8 cellular contexts compared by ENCODE assay signal in genomic region chr20:30290361-30291063, GRCh38.
DNase-seq lines count a peak whose midpoint lies in the region; ATAC-seq and TF ChIP-seq lines count a peak whose summit lies in the region.
"Not testable (repeated sequence)": the region's sequence is repeated elsewhere in the genome, so short reads cannot be mapped to it uniquely, and the experiment has no call there.

No MANE protein-coding gene starts in this region.

- not testable (repeated sequence) for H3K9me3 ChIP-seq in iPS-20b (ENCODE audit: insufficient read depth, low read depth, low read length); prostate gland

- H3K4me1 Mint-ChIP-seq in activated CD8-positive, alpha-beta T cell treated with anti-CD3 and anti-CD28 coated beads for 36 hours (ENCODE audit: low read depth), result peaks cover 15% of the 10 kb centered on the region
- not testable (repeated sequence) for H3K4me1 Mint-ChIP-seq in chondrocyte (ENCODE audit: low read depth)

- POLR2A ChIA-PET in activated CD8-positive, alpha-beta T cell treated with anti-CD3 and anti-CD28 coated beads for 36 hours (lab: Charles Lee), result not testable (repeated sequence)

- in situ Hi-C loops in G401 (cut with HindIII; ENCODE audit: low sequenced_read_pairs), result not testable (repeated sequence)

- not testable (repeated sequence) for H3K27me3 ChIP-seq in iPS-20b (ENCODE audit: insufficient read depth, low read length); prostate gland (replicated peaks; ENCODE audit: insufficient read depth)

- not testable (repeated sequence) for H3K36me3 ChIP-seq in iPS-20b (ENCODE audit: insufficient read depth, low read depth, low read length); prostate gland; urinary bladder (ENCODE audit: insufficient read depth)

- not testable (repeated sequence) for H3K9me3 Mint-ChIP-seq in activated CD8-positive, alpha-beta T cell treated with anti-CD3 and anti-CD28 coated beads for 36 hours
- H3K9me3 Mint-ChIP-seq in chondrocyte (ENCODE audit: low read depth), result peaks cover 55% of the 10 kb centered on the region

- ATAC-seq in HG02938 (IDR thresholded peaks at IDR 0.05; ENCODE audit: unreplicated experiment), result peak; percentile 65
- ATAC-seq in activated CD8-positive, alpha-beta T cell treated with anti-CD3 and anti-CD28 coated beads for 36 hours, result peak; percentile 45

- H3K4me3 ChIP-seq in iPS-20b (ENCODE audit: low read length) (peak overlapping the region; percentile 65; the same call in 1 of the 2 replicates), prostate gland (peak overlapping the region; percentile 19 to 21)
- H3K4me3 ChIP-seq in urinary bladder (ENCODE audit: low read depth, low read length), result not testable (repeated sequence)

- H3K27ac Mint-ChIP-seq in activated CD8-positive, alpha-beta T cell treated with anti-CD3 and anti-CD28 coated beads for 36 hours, result peak overlapping the region; percentile 77
- H3K27ac Mint-ChIP-seq in chondrocyte (ENCODE audit: unreplicated experiment), result not testable (repeated sequence)

- not testable (repeated sequence) for H3K27ac ChIP-seq in iPS-20b (ENCODE audit: low read length)
- H3K27ac ChIP-seq in prostate gland (peak overlapping the region; percentile 55 to 72), urinary bladder (ENCODE audit: low read depth) (peak overlapping the region; percentile 60)

- H3K4me3 Mint-ChIP-seq in activated CD8-positive, alpha-beta T cell treated with anti-CD3 and anti-CD28 coated beads for 36 hours, result peak overlapping the region; percentile 71
- H3K4me3 Mint-ChIP-seq in chondrocyte (ENCODE audit: unreplicated experiment), result not testable (repeated sequence)

- H3K36me3 Mint-ChIP-seq in activated CD8-positive, alpha-beta T cell treated with anti-CD3 and anti-CD28 coated beads for 36 hours (ENCODE audit: low read depth); chondrocyte (ENCODE audit: low read depth): not testable (repeated sequence)

- peak overlapping the region; percentile 56; the same call in 1 of the 2 replicates for H3K9ac ChIP-seq in iPS-20b (ENCODE audit: low read depth, low read length)

- intact Hi-C loops in activated CD8-positive, alpha-beta T cell treated with anti-CD3 and anti-CD28 coated beads for 36 hours (cut with micrococcal nuclease); prostate gland (cut with DNase I): not testable (repeated sequence)

- not testable (repeated sequence) for TF ChIP-seq CTCF in activated CD8-positive, alpha-beta T cell treated with anti-CD3 and anti-CD28 coated beads for 36 hours (IDR thresholded peaks at IDR 0.05); chondrocyte (IDR thresholded peaks at IDR 0.05); prostate gland (IDR thresholded peaks at IDR 0.05)

- DNase-seq in G401 (ENCODE audit: low spot score), result peak; percentile 13
- DNase-seq in NCI-H748 (lab: John Stamatoyannopoulos, UW; ENCODE audit: unreplicated experiment), result peak; percentile 38
- DNase-seq in activated CD8-positive, alpha-beta T cell treated with anti-CD3 and anti-CD28 coated beads for 36 hours, result peak; percentile 49
- DNase-seq in chondrocyte (ENCODE audit: low spot score), result peak; percentile 34
- DNase-seq in prostate gland (ENCODE audit: low spot score), result not testable (repeated sequence)

- not testable (repeated sequence) for H3K27me3 Mint-ChIP-seq in activated CD8-positive, alpha-beta T cell treated with anti-CD3 and anti-CD28 coated beads for 36 hours; chondrocyte (ENCODE audit: low read depth)

- WGBS in prostate gland, result 1% methylated on average over 25 of the region's 27 CpGs
- 9% methylated on average over 27 of the region's 27 CpGs for WGBS in urinary bladder

- TF ChIP-seq POLR2A in prostate gland (IDR thresholded peaks at IDR 0.05), result not testable (repeated sequence)

- CTCF ChIA-PET in activated CD8-positive, alpha-beta T cell treated with anti-CD3 and anti-CD28 coated beads for 36 hours (lab: Charles Lee), result not testable (repeated sequence)

- not testable (repeated sequence) for H3K4me1 ChIP-seq in iPS-20b (ENCODE audit: insufficient read depth, low read length); prostate gland (replicated peaks); urinary bladder (ENCODE audit: insufficient read depth)
